In the genomic region with DNA sequence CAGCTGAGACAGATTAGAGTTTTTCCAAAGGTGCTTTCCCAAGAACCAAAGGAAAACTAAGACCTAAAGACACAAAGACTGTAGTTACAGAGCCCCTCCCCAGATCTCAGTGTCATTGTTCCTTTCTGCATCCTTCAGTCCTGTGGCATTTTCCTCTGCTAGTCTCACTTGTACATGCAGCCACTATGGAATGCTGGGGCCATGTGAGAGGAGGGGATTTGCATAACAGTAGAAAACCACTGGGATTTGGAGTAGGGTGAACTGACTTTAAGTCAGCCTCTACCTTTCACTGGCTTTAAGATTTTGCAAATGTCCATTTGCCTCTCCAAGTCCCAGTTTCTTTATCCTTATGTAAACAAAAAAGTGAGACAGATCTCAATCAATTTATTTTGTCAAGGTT, we compare ENCODE assay signal across 1 cellular context.
TF ChIP-seq lines count a peak whose summit lies in the region.

No MANE protein-coding gene starts in this region.

TF ChIP-seq in H1, 55 proteins besides CTCF, POLR2A, EP300 and RAD21:
- 0 out of 4 replicates have a peak, but pooled peaks of 1 of the 2 experiments have one; percentile 15 for TF ChIP-seq SIN3A (conservative IDR thresholded peaks at IDR 0.05 in 1 of 2, IDR thresholded peaks at IDR 0.05 in 1 of 2; ENCODE audit: low read depth in 1 of 2, low read length in 2 of 2)
- TF ChIP-seq CEBPB (IDR thresholded peaks at IDR 0.05; ENCODE audit: low read depth, low read length): no peak
- TF ChIP-seq, protein P1, sequence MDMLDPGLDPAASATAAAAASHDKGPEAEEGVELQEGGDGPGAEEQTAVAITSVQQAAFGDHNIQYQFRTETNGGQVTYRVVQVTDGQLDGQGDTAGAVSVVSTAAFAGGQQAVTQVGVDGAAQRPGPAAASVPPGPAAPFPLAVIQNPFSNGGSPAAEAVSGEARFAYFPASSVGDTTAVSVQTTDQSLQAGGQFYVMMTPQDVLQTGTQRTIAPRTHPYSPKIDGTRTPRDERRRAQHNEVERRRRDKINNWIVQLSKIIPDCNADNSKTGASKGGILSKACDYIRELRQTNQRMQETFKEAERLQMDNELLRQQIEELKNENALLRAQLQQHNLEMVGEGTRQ (IDR thresholded peaks at IDR 0.05; ENCODE audit: low read length): no peak
- no peak for TF ChIP-seq CREB1 (IDR thresholded peaks at IDR 0.05)
- TF ChIP-seq MAFK (IDR thresholded peaks at IDR 0.05; ENCODE audit: low read depth, low read length): no peak
- no peak for TF ChIP-seq ZNF274 (IDR thresholded peaks at IDR 0.05; ENCODE audit: borderline replicate concordance, extremely low read depth, low read length)
- peak in 1 of 2 experiments; percentile 59; a peak in 1 of 4 replicates for TF ChIP-seq HDAC2 (IDR thresholded peaks at IDR 0.05; ENCODE audit: borderline replicate concordance in 1 of 2, low read depth in 2 of 2, low read length in 2 of 2)
- no peak for TF ChIP-seq TBP (IDR thresholded peaks at IDR 0.05; ENCODE audit: low read depth, low read length)
- no peak for TF ChIP-seq RBBP5 (IDR thresholded peaks at IDR 0.05; ENCODE audit: borderline replicate concordance, low read depth, low read length)
- TF ChIP-seq, protein P2, sequence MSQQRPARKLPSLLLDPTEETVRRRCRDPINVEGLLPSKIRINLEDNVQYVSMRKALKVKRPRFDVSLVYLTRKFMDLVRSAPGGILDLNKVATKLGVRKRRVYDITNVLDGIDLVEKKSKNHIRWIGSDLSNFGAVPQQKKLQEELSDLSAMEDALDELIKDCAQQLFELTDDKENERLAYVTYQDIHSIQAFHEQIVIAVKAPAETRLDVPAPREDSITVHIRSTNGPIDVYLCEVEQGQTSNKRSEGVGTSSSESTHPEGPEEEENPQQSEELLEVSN (IDR thresholded peaks at IDR 0.05): no peak
- TF ChIP-seq TEAD4 (IDR thresholded peaks at IDR 0.05; ENCODE audit: low read depth, low read length): peak; percentile 85
- peak; percentile 73 for TF ChIP-seq ASH2L (IDR thresholded peaks at IDR 0.05; ENCODE audit: low read length)
- TF ChIP-seq, protein P3, sequence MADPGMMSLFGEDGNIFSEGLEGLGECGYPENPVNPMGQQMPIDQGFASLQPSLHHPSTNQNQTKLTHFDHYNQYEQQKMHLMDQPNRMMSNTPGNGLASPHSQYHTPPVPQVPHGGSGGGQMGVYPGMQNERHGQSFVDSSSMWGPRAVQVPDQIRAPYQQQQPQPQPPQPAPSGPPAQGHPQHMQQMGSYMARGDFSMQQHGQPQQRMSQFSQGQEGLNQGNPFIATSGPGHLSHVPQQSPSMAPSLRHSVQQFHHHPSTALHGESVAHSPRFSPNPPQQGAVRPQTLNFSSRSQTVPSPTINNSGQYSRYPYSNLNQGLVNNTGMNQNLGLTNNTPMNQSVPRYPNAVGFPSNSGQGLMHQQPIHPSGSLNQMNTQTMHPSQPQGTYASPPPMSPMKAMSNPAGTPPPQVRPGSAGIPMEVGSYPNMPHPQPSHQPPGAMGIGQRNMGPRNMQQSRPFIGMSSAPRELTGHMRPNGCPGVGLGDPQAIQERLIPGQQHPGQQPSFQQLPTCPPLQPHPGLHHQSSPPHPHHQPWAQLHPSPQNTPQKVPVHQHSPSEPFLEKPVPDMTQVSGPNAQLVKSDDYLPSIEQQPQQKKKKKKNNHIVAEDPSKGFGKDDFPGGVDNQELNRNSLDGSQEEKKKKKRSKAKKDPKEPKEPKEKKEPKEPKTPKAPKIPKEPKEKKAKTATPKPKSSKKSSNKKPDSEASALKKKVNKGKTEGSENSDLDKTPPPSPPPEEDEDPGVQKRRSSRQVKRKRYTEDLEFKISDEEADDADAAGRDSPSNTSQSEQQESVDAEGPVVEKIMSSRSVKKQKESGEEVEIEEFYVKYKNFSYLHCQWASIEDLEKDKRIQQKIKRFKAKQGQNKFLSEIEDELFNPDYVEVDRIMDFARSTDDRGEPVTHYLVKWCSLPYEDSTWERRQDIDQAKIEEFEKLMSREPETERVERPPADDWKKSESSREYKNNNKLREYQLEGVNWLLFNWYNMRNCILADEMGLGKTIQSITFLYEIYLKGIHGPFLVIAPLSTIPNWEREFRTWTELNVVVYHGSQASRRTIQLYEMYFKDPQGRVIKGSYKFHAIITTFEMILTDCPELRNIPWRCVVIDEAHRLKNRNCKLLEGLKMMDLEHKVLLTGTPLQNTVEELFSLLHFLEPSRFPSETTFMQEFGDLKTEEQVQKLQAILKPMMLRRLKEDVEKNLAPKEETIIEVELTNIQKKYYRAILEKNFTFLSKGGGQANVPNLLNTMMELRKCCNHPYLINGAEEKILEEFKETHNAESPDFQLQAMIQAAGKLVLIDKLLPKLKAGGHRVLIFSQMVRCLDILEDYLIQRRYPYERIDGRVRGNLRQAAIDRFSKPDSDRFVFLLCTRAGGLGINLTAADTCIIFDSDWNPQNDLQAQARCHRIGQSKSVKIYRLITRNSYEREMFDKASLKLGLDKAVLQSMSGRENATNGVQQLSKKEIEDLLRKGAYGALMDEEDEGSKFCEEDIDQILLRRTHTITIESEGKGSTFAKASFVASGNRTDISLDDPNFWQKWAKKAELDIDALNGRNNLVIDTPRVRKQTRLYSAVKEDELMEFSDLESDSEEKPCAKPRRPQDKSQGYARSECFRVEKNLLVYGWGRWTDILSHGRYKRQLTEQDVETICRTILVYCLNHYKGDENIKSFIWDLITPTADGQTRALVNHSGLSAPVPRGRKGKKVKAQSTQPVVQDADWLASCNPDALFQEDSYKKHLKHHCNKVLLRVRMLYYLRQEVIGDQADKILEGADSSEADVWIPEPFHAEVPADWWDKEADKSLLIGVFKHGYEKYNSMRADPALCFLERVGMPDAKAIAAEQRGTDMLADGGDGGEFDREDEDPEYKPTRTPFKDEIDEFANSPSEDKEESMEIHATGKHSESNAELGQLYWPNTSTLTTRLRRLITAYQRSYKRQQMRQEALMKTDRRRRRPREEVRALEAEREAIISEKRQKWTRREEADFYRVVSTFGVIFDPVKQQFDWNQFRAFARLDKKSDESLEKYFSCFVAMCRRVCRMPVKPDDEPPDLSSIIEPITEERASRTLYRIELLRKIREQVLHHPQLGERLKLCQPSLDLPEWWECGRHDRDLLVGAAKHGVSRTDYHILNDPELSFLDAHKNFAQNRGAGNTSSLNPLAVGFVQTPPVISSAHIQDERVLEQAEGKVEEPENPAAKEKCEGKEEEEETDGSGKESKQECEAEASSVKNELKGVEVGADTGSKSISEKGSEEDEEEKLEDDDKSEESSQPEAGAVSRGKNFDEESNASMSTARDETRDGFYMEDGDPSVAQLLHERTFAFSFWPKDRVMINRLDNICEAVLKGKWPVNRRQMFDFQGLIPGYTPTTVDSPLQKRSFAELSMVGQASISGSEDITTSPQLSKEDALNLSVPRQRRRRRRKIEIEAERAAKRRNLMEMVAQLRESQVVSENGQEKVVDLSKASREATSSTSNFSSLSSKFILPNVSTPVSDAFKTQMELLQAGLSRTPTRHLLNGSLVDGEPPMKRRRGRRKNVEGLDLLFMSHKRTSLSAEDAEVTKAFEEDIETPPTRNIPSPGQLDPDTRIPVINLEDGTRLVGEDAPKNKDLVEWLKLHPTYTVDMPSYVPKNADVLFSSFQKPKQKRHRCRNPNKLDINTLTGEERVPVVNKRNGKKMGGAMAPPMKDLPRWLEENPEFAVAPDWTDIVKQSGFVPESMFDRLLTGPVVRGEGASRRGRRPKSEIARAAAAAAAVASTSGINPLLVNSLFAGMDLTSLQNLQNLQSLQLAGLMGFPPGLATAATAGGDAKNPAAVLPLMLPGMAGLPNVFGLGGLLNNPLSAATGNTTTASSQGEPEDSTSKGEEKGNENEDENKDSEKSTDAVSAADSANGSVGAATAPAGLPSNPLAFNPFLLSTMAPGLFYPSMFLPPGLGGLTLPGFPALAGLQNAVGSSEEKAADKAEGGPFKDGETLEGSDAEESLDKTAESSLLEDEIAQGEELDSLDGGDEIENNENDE (IDR thresholded peaks at IDR 0.05; ENCODE audit: insufficient replicate concordance, low read length): peak; percentile 86
- peak; percentile 80; the same call in 1 of the 2 replicates for TF ChIP-seq POU5F1 (IDR thresholded peaks at IDR 0.05; ENCODE audit: low read depth, low read length)
- TF ChIP-seq POLR2AphosphoS5 (IDR thresholded peaks at IDR 0.05; ENCODE audit: low read depth, low read length): no peak
- TF ChIP-seq YY1 (IDR thresholded peaks at IDR 0.05; ENCODE audit: low read depth, low read length): 0 out of 2 replicates have a peak, but pooled peaks have one; percentile 28
- TF ChIP-seq KDM4A (IDR thresholded peaks at IDR 0.05; ENCODE audit: low read depth, low read length, severe bottlenecking): no peak
- no peak for TF ChIP-seq SRF (IDR thresholded peaks at IDR 0.05; ENCODE audit: low read depth, low read length)
- no peak for TF ChIP-seq SIRT6 (IDR thresholded peaks at IDR 0.05; ENCODE audit: low read length)
- TF ChIP-seq, protein P4, sequence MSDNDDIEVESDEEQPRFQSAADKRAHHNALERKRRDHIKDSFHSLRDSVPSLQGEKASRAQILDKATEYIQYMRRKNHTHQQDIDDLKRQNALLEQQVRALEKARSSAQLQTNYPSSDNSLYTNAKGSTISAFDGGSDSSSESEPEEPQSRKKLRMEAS (IDR thresholded peaks at IDR 0.05): peak; percentile 58; the same call in 1 of the 2 replicates
- TF ChIP-seq KDM1A (IDR thresholded peaks at IDR 0.05; ENCODE audit: borderline replicate concordance, low read length): no peak; the same call in 1 of the 2 replicates
- no peak for TF ChIP-seq RXRA (IDR thresholded peaks at IDR 0.05; ENCODE audit: insufficient read depth, low read depth, low read length)
- TF ChIP-seq CHD1 (IDR thresholded peaks at IDR 0.05; ENCODE audit: low read depth, low read length): no peak
- no peak for TF ChIP-seq FOSL1 (IDR thresholded peaks at IDR 0.05; ENCODE audit: insufficient read depth, low read depth, low read length)
- no peak for TF ChIP-seq RNF2 (IDR thresholded peaks at IDR 0.05; ENCODE audit: borderline replicate concordance, low read depth, low read length, missing control alignments, poor library complexity, severe bottlenecking)
- TF ChIP-seq, protein P5, sequence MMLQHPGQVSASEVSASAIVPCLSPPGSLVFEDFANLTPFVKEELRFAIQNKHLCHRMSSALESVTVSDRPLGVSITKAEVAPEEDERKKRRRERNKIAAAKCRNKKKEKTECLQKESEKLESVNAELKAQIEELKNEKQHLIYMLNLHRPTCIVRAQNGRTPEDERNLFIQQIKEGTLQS (IDR thresholded peaks at IDR 0.05; ENCODE audit: insufficient read depth, low read depth, low read length): no peak
- TF ChIP-seq EZH2 (IDR thresholded peaks at IDR 0.05; ENCODE audit: low read depth, low read length, severe bottlenecking): no peak
TF ChIP-seq in H1: peak in this region for 8.
